ENCODE assay signal across 8 cellular contexts in the genomic region with DNA sequence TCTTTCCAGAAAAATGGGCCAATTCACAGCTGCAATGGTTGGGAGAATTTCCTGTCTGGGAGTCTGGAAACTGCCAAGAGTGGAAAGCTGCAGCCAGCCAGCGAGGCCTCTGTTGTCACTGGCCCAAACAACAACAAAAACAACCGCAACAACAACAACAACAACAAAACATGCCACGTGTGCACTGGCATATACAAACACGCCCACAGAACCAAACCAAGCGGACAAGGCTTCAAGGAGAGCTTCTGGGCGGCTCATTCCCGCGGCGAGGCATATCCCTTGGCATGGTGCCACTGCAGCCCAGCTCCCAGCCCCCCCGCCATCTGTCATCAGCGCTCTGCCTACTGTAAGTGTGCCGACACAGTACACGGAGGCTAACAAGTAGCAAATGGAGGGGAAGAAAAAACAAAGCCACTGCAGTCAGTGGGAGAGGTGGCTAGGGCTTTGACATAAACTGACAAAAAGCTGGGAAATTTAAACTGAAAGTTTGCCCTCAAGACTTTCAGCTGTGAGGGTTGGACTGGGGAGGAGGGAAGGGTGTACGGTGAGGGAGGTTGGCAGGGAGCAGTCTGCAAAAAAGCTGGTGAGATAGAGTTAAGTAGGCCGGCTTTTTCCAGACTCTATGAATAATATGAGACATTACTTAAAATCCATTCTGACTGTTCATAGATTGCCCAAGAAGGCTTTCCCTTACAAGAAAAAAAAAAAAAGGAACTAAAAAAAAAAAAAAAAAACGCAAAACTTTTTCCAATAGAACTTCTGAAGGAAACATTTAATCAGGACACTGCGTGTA.
A peak's percentile ranks its signal among the peaks of the same experiment; 100 is the strongest.
DNase-seq lines count a peak whose midpoint lies in the region; ATAC-seq and TF ChIP-seq lines count a peak whose summit lies in the region.

No MANE protein-coding gene starts in this region.

- H3K36me3 ChIP-seq in endocrine pancreas (ENCODE audit: control insufficient read depth, insufficient read depth, low read length): no peaks in the 10 kb centered on the region
- H3K36me3 ChIP-seq in muscle layer of duodenum (ENCODE audit: control insufficient read depth in 1 of 2, insufficient read depth in 2 of 2, low read length in 2 of 2): no peaks in the 10 kb centered on the region

- no peaks in the 10 kb centered on the region for H3K4me1 Mint-ChIP-seq in natural killer cell

- H3K27ac ChIP-seq in muscle layer of duodenum (ENCODE audit: low read length): no peak overlapping the region

- H3K36me3 Mint-ChIP-seq in natural killer cell: no peaks in the 10 kb centered on the region

- H3K9ac ChIP-seq in endocrine pancreas (ENCODE audit: control insufficient read depth, insufficient read depth, low read length): no peak overlapping the region

- H3K4me1 ChIP-seq in endocrine pancreas (ENCODE audit: control insufficient read depth, insufficient read depth, low read length): no peaks in the 10 kb centered on the region
- peaks cover 0 to 13% of the 10 kb centered on the region in 2 donors for H3K4me1 ChIP-seq in muscle layer of duodenum (ENCODE audit: control insufficient read depth in 1 of 2, insufficient read depth in 2 of 2, low read length in 2 of 2)

- no peaks in the 10 kb centered on the region for H3K27me3 ChIP-seq in endocrine pancreas (ENCODE audit: control insufficient read depth, insufficient read depth, low read length)
- H3K27me3 ChIP-seq in muscle layer of duodenum (ENCODE audit: low read depth, low read length): no peaks in the 10 kb centered on the region

- no peak overlapping the region for H3K4me3 Mint-ChIP-seq in natural killer cell

- DNase-seq in G401 (ENCODE audit: low spot score): peak; percentile 90
- DNase-seq in NCI-H510A treated with DMSO at 0.1 percent for 48 hours (lab: John Stamatoyannopoulos, UW): peak; percentile 73
- DNase-seq in GM10266 (ENCODE audit: extremely low spot score): no peak
- DNase-seq in natural killer cell: no peak

- no peaks in the 10 kb centered on the region for H3K9me3 ChIP-seq in endocrine pancreas (ENCODE audit: control insufficient read depth, low read length)
- no peaks in the 10 kb centered on the region for H3K9me3 ChIP-seq in muscle layer of duodenum (ENCODE audit: control insufficient read depth in 1 of 2, low read length in 2 of 2)

- intact Hi-C loops in natural killer cell (cut with micrococcal nuclease): no loop called here

- H3K4me3 ChIP-seq in endocrine pancreas (ENCODE audit: control insufficient read depth, insufficient read depth, low read length) (peak overlapping the region; percentile 53), muscle layer of duodenum (ENCODE audit: low read depth in 1 of 2, low read length in 2 of 2) (peak overlapping the region; percentile 35 to 53)

- no peaks in the 10 kb centered on the region for H3K27me3 Mint-ChIP-seq in natural killer cell (ENCODE audit: low read depth in 2 of 2)

- no peak for ATAC-seq in HG03521 (IDR thresholded peaks at IDR 0.05; ENCODE audit: unreplicated experiment)
- ATAC-seq in natural killer cell: no peak
- no peak for ATAC-seq in GM21786 (IDR thresholded peaks at IDR 0.05; ENCODE audit: unreplicated experiment)

- peaks cover 0 to 2% of the 10 kb centered on the region in 2 donors for H3K9me3 Mint-ChIP-seq in natural killer cell

- no peak for TF ChIP-seq CTCF in GM10266 (IDR thresholded peaks at IDR 0.05; ENCODE audit: control insufficient read depth, insufficient read depth, low read depth, missing control alignments)
- no peak for TF ChIP-seq CTCF in natural killer cell (IDR thresholded peaks at IDR 0.05)

- no peak overlapping the region for H3K27ac Mint-ChIP-seq in natural killer cell

- in situ Hi-C loops in G401 (cut with HindIII; ENCODE audit: low sequenced_read_pairs): no loop called here

Comparison
In these comparisons a context has a peak if more than half of its experiments do, and no peak if none do; other contexts are left out.
1. DNase-seq: peak in G401 (single experiment) and NCI-H510A treated with DMSO at 0.1 percent for 48 hours (single experiment); none in GM10266 (single experiment) and natural killer cell (single experiment).